Comparison of ENCODE assay signal across 24 cellular contexts in genomic region chr4:108382751-108383150, GRCh38.
"Had no signal": no experiment of that assay in that cellular context is flagged by ENCODE, and none has a peak within 500 bp of the region (broad histone marks: within the 10 kb centered on the region; RNA-seq: fewer than 3 reads in every experiment).

No MANE protein-coding gene starts in this region.

- H3K36me3 ChIP-seq: MG63 had no signal

- FAIRE-seq: HTR-8/SVneo, K562 had no signal

- H3K27ac ChIP-seq: HL-60, KMS-11, RWPE1 had no signal

- H3K9me2 ChIP-seq: SK-N-SH had no signal

- H3K9ac ChIP-seq: KMS-11, SK-N-SH had no signal

- DNase-seq: MG63, NCI-H1092, NCI-H1105 treated with DMSO at 0.1 percent for 48 hours, NCI-H1417 treated with DMSO at 0.1 percent for 48 hours, NCI-H146, NCI-H1694 treated with DMSO at 0.1 percent for 48 hours, NCI-H1930, NCI-H2081, NCI-H2171, NCI-H226, NCI-H446, NCI-H510A, NCI-H524 treated with DMSO at 0.1 percent for 48 hours, NCI-H69, NCI-H774, SHP77, SK-N-SH, SW 1271, T-cell had no signal

- H3K4me3 ChIP-seq: K562, MG63 had no signal

- H3K27me3 ChIP-seq: MG63 had no signal

- ATAC-seq: K562, T-cell had no signal

- H3K4me2 ChIP-seq: KMS-11, SK-N-SH had no signal

- H3K9me3 ChIP-seq: MG63, SK-N-SH had no signal
